Comparison of ENCODE assay signal across 8 cellular contexts in genomic region chr13:44435142-44435982, GRCh38.
A peak's percentile ranks its signal among the peaks of the same experiment; 100 is the strongest.
DNase-seq lines count a peak whose midpoint lies in the region; ATAC-seq and TF ChIP-seq lines count a peak whose summit lies in the region.

No MANE protein-coding gene starts in this region.

- H3K4me3 ChIP-seq in KMS-11 (IDR thresholded peaks at IDR 0.05; ENCODE audit: insufficient read depth, low read depth, low read length) (no peak overlapping the region), PC-9 (peak overlapping the region; percentile 86)

- H3K27me3 Mint-ChIP-seq in activated T-cell treated with anti-CD3 and anti-CD28 coated beads, Interleukin-2, amount 50 U/mL, for 24 hours, result peaks cover 13% of the 10 kb centered on the region

- H3K4me1 Mint-ChIP-seq in activated T-cell treated with anti-CD3 and anti-CD28 coated beads, Interleukin-2, amount 50 U/mL, for 24 hours (ENCODE audit: low read depth), result peaks cover 22% of the 10 kb centered on the region

- H3K9ac ChIP-seq in KMS-11, result peak overlapping the region; percentile 49; the same call in 1 of the 2 replicates

- TF ChIP-seq CTCF in KMS-11 (conservative IDR thresholded peaks at IDR 0.05; ENCODE audit: low read depth, low read length) (no peak), PC-9 (conservative IDR thresholded peaks at IDR 0.05) (no peak)

- BruUV-seq in PC-9 (replicated peaks; lab: Mats Ljungman, UMichigan), result TSS peak; percentile 98

- peak; percentile 69 for ATAC-seq in GM21423 (IDR thresholded peaks at IDR 0.05; ENCODE audit: unreplicated experiment)

- H3K4me1 ChIP-seq in KMS-11 (ENCODE audit: low read depth, poor library complexity, severe bottlenecking), result peaks cover 8% of the 10 kb centered on the region
- H3K4me1 ChIP-seq in PC-9 (replicated peaks; ENCODE audit: insufficient read depth), result peaks cover 33% of the 10 kb centered on the region

- no peak overlapping the region for H3K27ac ChIP-seq in KMS-11
- H3K27ac ChIP-seq in PC-9, result peak overlapping the region; percentile 93
- H3K27ac ChIP-seq in epithelial cell of prostate, result peak overlapping the region; percentile 87

- H3F3A ChIP-seq in PC-9 (ENCODE audit: insufficient read depth, low read depth), result peaks cover 57% of the 10 kb centered on the region

- H3K9me2 ChIP-seq in PC-9 (ENCODE audit: insufficient read depth), result no peaks in the 10 kb centered on the region

- H3K27me3 ChIP-seq in KMS-11 (ENCODE audit: insufficient read depth, low read depth), result no peaks in the 10 kb centered on the region
- H3K27me3 ChIP-seq in PC-9 (ENCODE audit: insufficient read depth, low read depth), result no peaks in the 10 kb centered on the region

- peak overlapping the region; percentile 48 for H3K27ac Mint-ChIP-seq in activated T-cell treated with anti-CD3 and anti-CD28 coated beads, Interleukin-2, amount 50 U/mL, for 24 hours

- no peaks in the 10 kb centered on the region for H3K79me2 ChIP-seq in KMS-11 (ENCODE audit: insufficient read depth, low read depth)
- H3K79me2 ChIP-seq in PC-9 (ENCODE audit: low read depth), result peaks cover 57% of the 10 kb centered on the region

- H3K4me2 ChIP-seq in KMS-11 (peak overlapping the region; percentile 66; the same call in 1 of the 2 replicates), PC-9 (peak overlapping the region; percentile 90)

- CTCF ChIA-PET in PC-9 (lab: Charles Lee), result interaction anchor here (0.6 to 0.9 kb wide), 4 partner anchors 38 to 293 kb away, joined by 3 to 29 read pairs (median 4); no protein-coding TSS in a partner anchor

- H3K9me3 Mint-ChIP-seq in activated T-cell treated with anti-CD3 and anti-CD28 coated beads, Interleukin-2, amount 50 U/mL, for 24 hours, result no peaks in the 10 kb centered on the region

- intact Hi-C loops in PC-9 (cut with micrococcal nuclease; ENCODE audit: unreplicated experiment), result loop anchor here (1.0 to 5.0 kb wide), 5 partner anchors 37 to 448 kb away; no protein-coding TSS in a partner anchor

- no peaks in the 10 kb centered on the region for H3K36me3 Mint-ChIP-seq in activated T-cell treated with anti-CD3 and anti-CD28 coated beads, Interleukin-2, amount 50 U/mL, for 24 hours (ENCODE audit: low read depth)

- H3K4me3 Mint-ChIP-seq in activated T-cell treated with anti-CD3 and anti-CD28 coated beads, Interleukin-2, amount 50 U/mL, for 24 hours, result peak overlapping the region; percentile 77

- H4K20me1 ChIP-seq in KMS-11 (ENCODE audit: insufficient read depth) (no peaks in the 10 kb centered on the region), PC-9 (ENCODE audit: insufficient read depth) (peaks cover 15% of the 10 kb centered on the region)

- H3K36me3 ChIP-seq in KMS-11 (ENCODE audit: insufficient read depth), result no peaks in the 10 kb centered on the region
- peaks cover 23% of the 10 kb centered on the region for H3K36me3 ChIP-seq in PC-9 (ENCODE audit: low read depth)

- POLR2A ChIA-PET in PC-9 (lab: Charles Lee; ENCODE audit: unreplicated experiment), result interaction anchor here (0.6 to 1.4 kb wide), 18 partner anchors 28 to 430 kb away, joined by 3 to 30 read pairs (median 8); no protein-coding TSS in a partner anchor

- H2AFZ ChIP-seq in KMS-11 (ENCODE audit: low read depth), result peak overlapping the region; percentile 22; the same call in 1 of the 2 replicates
- H2AFZ ChIP-seq in PC-9, result no peak overlapping the region

- H3K9me3 ChIP-seq in PC-9 (ENCODE audit: insufficient read depth, low read depth), result no peaks in the 10 kb centered on the region

- DNase-seq in CD1c-positive myeloid dendritic cell (ENCODE audit: extremely low spot score), result peak; percentile 89
- DNase-seq in PC-9, result peak; percentile 87 to 90
- DNase-seq in activated T-cell treated with anti-CD3 and anti-CD28 coated beads, Interleukin-2, amount 50 U/mL, for 24 hours, result peak; percentile 89
- DNase-seq in epithelial cell of prostate (ENCODE audit: low read depth, low spot score), result peak; percentile 97
- peak; percentile 92 for DNase-seq in midbrain (lab: John Stamatoyannopoulos, UW)
- peak; percentile 68 for DNase-seq in stimulated activated CD8-positive, alpha-beta memory T cell treated with anti-CD3 and anti-CD28 coated beads, Interleukin-15, amount 100 ng/mL, for 24 hours (ENCODE audit: low read depth)
